In the genomic region with DNA sequence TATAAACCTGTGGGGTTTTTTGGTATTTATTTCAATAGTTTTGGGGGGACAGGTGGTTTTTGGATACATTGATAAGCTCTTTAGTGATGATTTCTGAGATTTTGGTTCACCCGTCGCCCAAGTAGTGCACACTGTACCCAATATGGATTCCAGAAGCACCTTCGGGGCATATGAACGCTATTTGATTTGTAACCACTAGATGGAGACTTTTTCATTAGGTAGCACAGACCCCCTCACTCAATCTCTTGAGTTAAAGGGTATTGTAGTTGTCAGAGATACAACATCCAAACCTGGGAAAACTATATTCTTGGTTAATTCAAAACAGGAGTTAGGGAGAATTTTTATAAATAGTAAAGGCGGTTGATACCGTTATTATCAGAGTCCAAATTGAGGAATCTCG, we compare ENCODE assay signal across 9 cellular contexts.
DNase-seq lines count a peak whose midpoint lies in the region; ATAC-seq and TF ChIP-seq lines count a peak whose summit lies in the region.
"Had no signal": no experiment of that assay in that cellular context is flagged by ENCODE, and none has a peak within 500 bp of the region (broad histone marks: within the 10 kb centered on the region; RNA-seq: fewer than 3 reads in every experiment).

No MANE protein-coding gene starts in this region.

- H3K9me3 Mint-ChIP-seq in activated naive CD4-positive, alpha-beta T cell treated with anti-CD3 and anti-CD28 coated beads for 36 hours = no peaks in the 10 kb centered on the region

- H2BK15ac ChIP-seq in mesendoderm (replicated peaks; ENCODE audit: low read depth) = no peak overlapping the region

- H3K4me3 Mint-ChIP-seq in activated naive CD4-positive, alpha-beta T cell treated with anti-CD3 and anti-CD28 coated beads for 36 hours = no peak overlapping the region
- H3K4me3 Mint-ChIP-seq: T-cell had no signal

- H3K36me3 ChIP-seq in Karpas-422 (ENCODE audit: insufficient read depth, low read length) = no peaks in the 10 kb centered on the region
- no peaks in the 10 kb centered on the region for H3K36me3 ChIP-seq in mesendoderm (ENCODE audit: control insufficient read depth, insufficient read depth, low read length)
- H3K36me3 ChIP-seq in thyroid gland = no peaks in the 10 kb centered on the region
- H3K36me3 ChIP-seq: stomach had no signal

- H4K5ac ChIP-seq in mesendoderm (ENCODE audit: low read length) = no peak overlapping the region

- H3K4me2 ChIP-seq in Karpas-422 (ENCODE audit: low read depth, low read length, poor library complexity, severe bottlenecking) (no peak overlapping the region), mesendoderm (ENCODE audit: low read length) (no peak overlapping the region)

- H3K4ac ChIP-seq in mesendoderm (ENCODE audit: low read depth, low read length) = no peak overlapping the region

- DNase-seq in GM12864 (ENCODE audit: low read depth) (no peak), Karpas-422 (peak; percentile 73), SW480 (ENCODE audit: low spot score) (peak; percentile 13), mesendoderm (peak; percentile 33), thyroid gland (no peak)
- no peak for DNase-seq in activated naive CD4-positive, alpha-beta T cell treated with anti-CD3 and anti-CD28 coated beads for 36 hours
- DNase-seq: stomach, T-cell had no signal

- H3K27me3 ChIP-seq in Karpas-422 (ENCODE audit: low read length) (no peaks in the 10 kb centered on the region), mesendoderm (ENCODE audit: insufficient read depth, low read length, poor library complexity) (no peaks in the 10 kb centered on the region), thyroid gland (no peaks in the 10 kb centered on the region)
- H3K27me3 ChIP-seq: stomach had no signal

- no peaks in the 10 kb centered on the region for H3K4me1 ChIP-seq in Karpas-422 (ENCODE audit: low read length)
- no peaks in the 10 kb centered on the region for H3K4me1 ChIP-seq in mesendoderm (ENCODE audit: control insufficient read depth, low read depth, low read length)
- no peaks in the 10 kb centered on the region for H3K4me1 ChIP-seq in thyroid gland
- H3K4me1 ChIP-seq: stomach had no signal

- peak; percentile 8 for TF ChIP-seq CTCF in GM12864 (IDR thresholded peaks at IDR 0.05; ENCODE audit: low read depth, low read length, missing control alignments)
- TF ChIP-seq CTCF in thyroid gland (IDR thresholded peaks at IDR 0.05) = peak in 2 of 6 experiments; percentile 18 to 19

- no peak overlapping the region for H3K27ac Mint-ChIP-seq in activated naive CD4-positive, alpha-beta T cell treated with anti-CD3 and anti-CD28 coated beads for 36 hours
- H3K27ac Mint-ChIP-seq: T-cell had no signal

- no peaks in the 10 kb centered on the region for H3K79me1 ChIP-seq in mesendoderm (ENCODE audit: low read length)

- H3K18ac ChIP-seq in mesendoderm (ENCODE audit: low read length) = no peak overlapping the region

- no peaks in the 10 kb centered on the region for H3K4me1 Mint-ChIP-seq in activated naive CD4-positive, alpha-beta T cell treated with anti-CD3 and anti-CD28 coated beads for 36 hours (ENCODE audit: low read depth)
- H3K4me1 Mint-ChIP-seq: T-cell had no signal

- no CpG with 5 or more reads among the region's 7 CpGs for WGBS in mesendoderm (ENCODE audit: extremely low coverage, insufficient coverage, low lambda C conversion rate)
- WGBS in thyroid gland, 2 donors = 18 to 26% methylated on average over 7 of the region's 7 CpGs

- H3K4me3 ChIP-seq in GM12864 (ENCODE audit: low read depth, low read length) (no peak overlapping the region), Karpas-422 (ENCODE audit: low read length) (no peak overlapping the region), mesendoderm (ENCODE audit: low read length) (no peak overlapping the region), thyroid gland (replicated peaks in 1 of 3) (no peak overlapping the region)
- H3K4me3 ChIP-seq: stomach had no signal

- H3K9ac ChIP-seq in Karpas-422 (ENCODE audit: low read length) (no peak overlapping the region), mesendoderm (ENCODE audit: low read length) (no peak overlapping the region)

- H2AFZ ChIP-seq in Karpas-422 (ENCODE audit: low read length) = no peak overlapping the region

- no peak overlapping the region for H4K8ac ChIP-seq in mesendoderm (ENCODE audit: low read depth, low read length)

- intact Hi-C loops in activated naive CD4-positive, alpha-beta T cell treated with anti-CD3 and anti-CD28 coated beads for 36 hours (cut with micrococcal nuclease) = no loop called here
- intact Hi-C loops in thyroid gland (cut with DNase I) = no loop called here

- H3K79me2 ChIP-seq in Karpas-422 (ENCODE audit: low read length) = no peaks in the 10 kb centered on the region
- H3K79me2 ChIP-seq in mesendoderm (ENCODE audit: control insufficient read depth, insufficient read depth, low read length) = no peaks in the 10 kb centered on the region

- H3K9me3 ChIP-seq in Karpas-422 (ENCODE audit: low read length) = no peaks in the 10 kb centered on the region; the same call in 1 of the 2 replicates
- H3K9me3 ChIP-seq in thyroid gland = no peaks in the 10 kb centered on the region

- no peak for TF ChIP-seq POLR2A in thyroid gland (IDR thresholded peaks at IDR 0.05)

- no peak for ATAC-seq in GM18873 (IDR thresholded peaks at IDR 0.05; ENCODE audit: low FRiP score, unreplicated experiment)
- ATAC-seq: T-cell had no signal

- no peaks in the 10 kb centered on the region for H3K27me3 Mint-ChIP-seq in activated naive CD4-positive, alpha-beta T cell treated with anti-CD3 and anti-CD28 coated beads for 36 hours (ENCODE audit: low read depth)

- CTCF ChIA-PET in activated naive CD4-positive, alpha-beta T cell treated with anti-CD3 and anti-CD28 coated beads for 36 hours (lab: Charles Lee) = no interaction called here

- no peak overlapping the region for H2AK5ac ChIP-seq in mesendoderm (ENCODE audit: low read length)

- no peaks in the 10 kb centered on the region for H3K9me2 ChIP-seq in Karpas-422 (replicated peaks; ENCODE audit: insufficient read depth, low read length)

- H3K23ac ChIP-seq in mesendoderm (ENCODE audit: low read length) = no peak overlapping the region

- H2BK120ac ChIP-seq in mesendoderm (ENCODE audit: low read depth, low read length) = no peak overlapping the region

- H3K56ac ChIP-seq in mesendoderm (ENCODE audit: low read length) = no peak overlapping the region

- no peaks in the 10 kb centered on the region for H4K20me1 ChIP-seq in Karpas-422 (ENCODE audit: insufficient read depth, low read depth, low read length)

- no peak overlapping the region for H2BK5ac ChIP-seq in mesendoderm (ENCODE audit: low read length)

- H3K36me3 Mint-ChIP-seq in activated naive CD4-positive, alpha-beta T cell treated with anti-CD3 and anti-CD28 coated beads for 36 hours (ENCODE audit: low read depth) = no peaks in the 10 kb centered on the region
- H3K36me3 Mint-ChIP-seq: T-cell had no signal

- no peak overlapping the region for H3K27ac ChIP-seq in Karpas-422 (ENCODE audit: low read length)
- H3K27ac ChIP-seq in mesendoderm (ENCODE audit: low read depth, low read length) = no peak overlapping the region
- no peak overlapping the region for H3K27ac ChIP-seq in thyroid gland
- H3K27ac ChIP-seq: stomach had no signal

Comparison
In these comparisons a context has a peak if more than half of its experiments do, and no peak if none do; other contexts are left out.
1. DNase-seq: peak in Karpas-422 (single experiment), SW480 (single experiment) and mesendoderm (single experiment); none in GM12864 (single experiment), activated naive CD4-positive, alpha-beta T cell treated with anti-CD3 and anti-CD28 coated beads for 36 hours (single experiment) and thyroid gland (0 of 2).